18 cellular contexts compared by ENCODE assay signal in genomic region chr7:2654059-2654458, GRCh38.
DNase-seq lines count a peak whose midpoint lies in the region; ATAC-seq lines count a peak whose summit lies in the region.
"Had no signal": no experiment of that assay in that cellular context is flagged by ENCODE, and none has a peak within 500 bp of the region (broad histone marks: within the 10 kb centered on the region; RNA-seq: fewer than 3 reads in every experiment).

No MANE protein-coding gene starts in this region.

- ATAC-seq in GM18867 (IDR thresholded peaks at IDR 0.05; ENCODE audit: unreplicated experiment), result no peak
- ATAC-seq: CD8-positive, alpha-beta T cell; Panc1 had no signal

- DNase-seq in NCI-H1105 treated with DMSO at 0.1 percent for 48 hours (lab: John Stamatoyannopoulos, UW) (peak; percentile 19), NCI-H1105 (lab: John Stamatoyannopoulos, UW) (no peak), COLO668 (lab: John Stamatoyannopoulos, UW; ENCODE audit: unreplicated experiment) (peak; percentile 40), NCI-H2029 treated with DMSO at 0.1 percent for 48 hours (lab: John Stamatoyannopoulos, UW) (peak; percentile 36), SHP77 treated with DMSO at 0.1 percent for 48 hours (lab: John Stamatoyannopoulos, UW) (peak; percentile 66), GOT3 (lab: John Stamatoyannopoulos, UW) (no peak)
- DNase-seq: AML-193; C1 segment of cervical spinal cord; CD8-positive, alpha-beta T cell; DMS79 treated with DMSO at 0.1 percent for 48 hours; GM23248; KG1; NCI-H2171; NCI-H446; NCI-H526 treated with DMSO at 0.1 percent for 48 hours; T-helper 1 cell had no signal

Comparison
In these comparisons a context has a peak if more than half of its experiments do, and no peak if none do; other contexts are left out.
1. DNase-seq: peak in NCI-H1105 treated with DMSO at 0.1 percent for 48 hours (single experiment), COLO668 (single experiment), NCI-H2029 treated with DMSO at 0.1 percent for 48 hours (single experiment) and SHP77 treated with DMSO at 0.1 percent for 48 hours (single experiment); none in NCI-H1105 (single experiment) and GOT3 (single experiment).